In the genomic region with DNA sequence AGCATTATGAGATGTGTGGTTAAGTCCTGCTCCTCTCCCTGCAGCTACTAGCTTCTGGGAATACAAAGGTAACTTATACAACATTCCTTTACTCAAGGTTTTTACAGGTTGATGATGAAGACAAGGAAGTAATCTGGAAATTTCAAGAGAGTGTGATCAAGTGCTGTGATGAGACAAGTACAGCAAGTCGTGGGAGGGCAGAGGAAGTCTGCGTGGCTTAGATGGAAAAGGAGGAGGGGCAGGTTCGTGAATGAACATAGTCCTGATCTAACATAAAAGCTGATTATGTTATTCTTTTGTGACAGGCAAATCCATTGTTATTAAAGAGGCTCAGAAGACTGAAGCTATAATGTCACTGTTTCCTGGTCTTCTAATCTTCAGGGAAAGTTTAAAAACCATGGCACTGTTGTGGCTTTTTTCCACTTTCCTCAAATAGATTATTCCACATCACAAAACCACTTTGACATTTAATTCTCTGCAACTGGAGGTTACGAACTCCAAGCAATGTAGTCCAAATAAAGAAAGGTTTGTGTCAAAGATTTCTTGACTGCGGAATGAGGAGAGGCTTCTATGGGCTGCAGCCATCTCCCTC, we compare ENCODE assay signal across 27 cellular contexts.
DNase-seq lines count a peak whose midpoint lies in the region; ATAC-seq and TF ChIP-seq lines count a peak whose summit lies in the region.
"Had no signal": no experiment of that assay in that cellular context is flagged by ENCODE, and none has a peak within 500 bp of the region (broad histone marks: within the 10 kb centered on the region; RNA-seq: fewer than 3 reads in every experiment).

No MANE protein-coding gene starts in this region.

- H3K9me3 Mint-ChIP-seq in CD4-positive, alpha-beta T cell = no peaks in the 10 kb centered on the region
- H3K9me3 Mint-ChIP-seq: activated B cell treated with CpG ODN at 0.5 μM for 24 hours; activated CD4-positive, alpha-beta memory T cell treated with anti-CD3 and anti-CD28 coated beads, Interleukin-2, amount 10 ng/mL, durations not matched to agents 7 days and 5 days; central memory CD8-positive, alpha-beta T cell; natural killer cell treated with Interleukin-12 subunit alpha and Interleukin-12 subunit beta and Interleukin-15 and Interleukin-18, amount 100 ng/mL, for 72 hours; T-helper 2 cell treated with Interferon-gamma antibody and Interleukin-4, amounts not matched to agents 5 μg/mL and 100 μg/mL, for 36 hours had no signal

- no peak overlapping the region for H3K4me2 ChIP-seq in mammary epithelial cell (ENCODE audit: insufficient read depth, low read depth, low read length)
- H3K4me2 ChIP-seq: hepatocyte had no signal

- dilution Hi-C loops in mammary epithelial cell (cut with HindIII; ENCODE audit: low sequenced_read_pairs) = no loop called here

- CTCF ChIA-PET in mammary epithelial cell (lab: Charles Lee; ENCODE audit: low non-redundant PET) = no interaction called here
- CTCF ChIA-PET in CD4-positive, alpha-beta T cell (lab: Charles Lee) = no interaction called here

- H3K36me3 ChIP-seq in mammary epithelial cell (ENCODE audit: insufficient read depth, low read length) (no peaks in the 10 kb centered on the region), breast epithelium (no peaks in the 10 kb centered on the region), muscle layer of duodenum (ENCODE audit: control insufficient read depth in 1 of 2, insufficient read depth in 2 of 2, low read length in 2 of 2) (no peaks in the 10 kb centered on the region)

- DNase-seq in mammary epithelial cell (no peak), breast epithelium (ENCODE audit: low spot score in 2 of 2) (no peak), fibroblast of the aortic adventitia (ENCODE audit: low read depth) (peak; percentile 41), KBM-7 (no peak), NCI-H187 (lab: John Stamatoyannopoulos, UW) (no peak)
- no peak for DNase-seq in stimulated activated CD4-positive, alpha-beta T cell treated with anti-CD3 and anti-CD28 coated beads, Interleukin-2, amount 100 ng/mL, for 24 hours
- no peak for DNase-seq in CD4-positive, alpha-beta T cell
- DNase-seq: activated B cell treated with CpG ODN at 0.5 μM for 24 hours; activated CD4-positive, alpha-beta memory T cell treated with anti-CD3 and anti-CD28 coated beads, Interleukin-2, amount 10 ng/mL, durations not matched to agents 7 days and 5 days; activated naive CD4-positive, alpha-beta T cell; AML-193; amygdala; effector CD4-positive, alpha-beta T cell; mesenchymal stem cell; NCI-H1048; NCI-H2081; NCI-H510A treated with DMSO at 0.1 percent for 48 hours; RPMI8226; stimulated activated naive CD8-positive, alpha-beta T cell treated with anti-CD3 and anti-CD28 coated beads, Interleukin-15, Interleukin-2, amounts not matched to agents 100 U/mL and 50 U/mL, for 24 hours; trophoblast cell had no signal

- H3K27me3 Mint-ChIP-seq in CD4-positive, alpha-beta T cell = peaks cover 30% of the 10 kb centered on the region

- no peak overlapping the region for H3K27ac Mint-ChIP-seq in CD4-positive, alpha-beta T cell
- H3K27ac Mint-ChIP-seq: activated B cell treated with CpG ODN at 0.5 μM for 24 hours; activated CD4-positive, alpha-beta memory T cell treated with anti-CD3 and anti-CD28 coated beads, Interleukin-2, amount 10 ng/mL, durations not matched to agents 7 days and 5 days; natural killer cell treated with Interleukin-12 subunit alpha and Interleukin-12 subunit beta and Interleukin-15 and Interleukin-18, amount 100 ng/mL, for 72 hours; T-helper 2 cell treated with Interferon-gamma antibody and Interleukin-4, amounts not matched to agents 5 μg/mL and 100 μg/mL, for 36 hours had no signal

- no peak overlapping the region for H3K9ac ChIP-seq in mammary epithelial cell (ENCODE audit: insufficient read depth, low read length)

- H3K4me3 ChIP-seq in mammary epithelial cell (replicated peaks in 1 of 3; ENCODE audit: insufficient read depth in 1 of 3, low read depth in 2 of 3, low read length in 3 of 3) = no peak overlapping the region
- H3K4me3 ChIP-seq in breast epithelium = no peak overlapping the region
- H3K4me3 ChIP-seq in fibroblast of the aortic adventitia (ENCODE audit: low read depth, low read length) = no peak overlapping the region
- H3K4me3 ChIP-seq in muscle layer of duodenum (ENCODE audit: low read depth in 1 of 2, low read length in 2 of 2) = no peak overlapping the region
- H3K4me3 ChIP-seq: hepatocyte had no signal

- TF ChIP-seq POLR2A in breast epithelium (IDR thresholded peaks at IDR 0.05) = no peak

- POLR2A ChIA-PET in CD4-positive, alpha-beta T cell (lab: Charles Lee) = no interaction called here

- H3K27ac ChIP-seq in mammary epithelial cell (ENCODE audit: insufficient read depth, low read depth, low read length) (no peak overlapping the region), breast epithelium (no peak overlapping the region), muscle layer of duodenum (ENCODE audit: low read length) (peak overlapping the region; percentile 14)
- H3K27ac ChIP-seq in CD4-positive, alpha-beta T cell (ENCODE audit: low read depth, low read length) = no peak overlapping the region
- H3K27ac ChIP-seq: 22Rv1, hepatocyte had no signal

- H2AFZ ChIP-seq in mammary epithelial cell (ENCODE audit: low read depth, low read length) = peak overlapping the region; percentile 38
- H2AFZ ChIP-seq: hepatocyte had no signal

- in situ Hi-C loops in mammary epithelial cell (cut with MboI; ENCODE audit: low sequenced_read_pairs in 2 of 2) (no loop called here), KBM-7 (cut with MboI; ENCODE audit: low pct_unique_long_range_greater_than_20kb, low sequenced_read_pairs) (no loop called here)

- H3K4me1 Mint-ChIP-seq in CD4-positive, alpha-beta T cell (ENCODE audit: low read depth) = no peaks in the 10 kb centered on the region
- H3K4me1 Mint-ChIP-seq: activated B cell treated with CpG ODN at 0.5 μM for 24 hours; activated CD4-positive, alpha-beta memory T cell treated with anti-CD3 and anti-CD28 coated beads, Interleukin-2, amount 10 ng/mL, durations not matched to agents 7 days and 5 days; central memory CD8-positive, alpha-beta T cell had no signal

- no TSS peak for BruUV-seq in mammary epithelial cell (replicated peaks; lab: Mats Ljungman, UMichigan)

- H3K9me3 ChIP-seq in mammary epithelial cell (replicated peaks; ENCODE audit: insufficient read depth, low read length) = no peaks in the 10 kb centered on the region
- H3K9me3 ChIP-seq in breast epithelium = no peaks in the 10 kb centered on the region
- no peaks in the 10 kb centered on the region for H3K9me3 ChIP-seq in muscle layer of duodenum (ENCODE audit: control insufficient read depth in 1 of 2, low read length in 2 of 2)
- H3K9me3 ChIP-seq in CD4-positive, alpha-beta T cell (ENCODE audit: control insufficient read depth, low read length) = no peaks in the 10 kb centered on the region

- H3K4me1 ChIP-seq in mammary epithelial cell (ENCODE audit: insufficient read depth, low read length) = peaks cover 13% of the 10 kb centered on the region
- H3K4me1 ChIP-seq in breast epithelium = no peaks in the 10 kb centered on the region
- peaks cover 0 to 15% of the 10 kb centered on the region in 2 donors for H3K4me1 ChIP-seq in muscle layer of duodenum (ENCODE audit: control insufficient read depth in 1 of 2, insufficient read depth in 2 of 2, low read length in 2 of 2)

- H3K27me3 ChIP-seq in mammary epithelial cell (ENCODE audit: insufficient read depth, low read length) = no peaks in the 10 kb centered on the region
- no peaks in the 10 kb centered on the region for H3K27me3 ChIP-seq in breast epithelium
- no peaks in the 10 kb centered on the region for H3K27me3 ChIP-seq in muscle layer of duodenum (ENCODE audit: low read depth, low read length)
- no peaks in the 10 kb centered on the region for H3K27me3 ChIP-seq in CD4-positive, alpha-beta T cell (ENCODE audit: control insufficient read depth, insufficient read depth, low read length)

- no peak for TF ChIP-seq CTCF in mammary epithelial cell (conservative IDR thresholded peaks at IDR 0.05 in 1 of 2, IDR thresholded peaks at IDR 0.05 in 1 of 2; ENCODE audit: extremely low read depth in 1 of 2, insufficient read depth in 1 of 2, low read depth in 1 of 2, low read length in 2 of 2)
- no peak for TF ChIP-seq CTCF in breast epithelium (IDR thresholded peaks at IDR 0.05)
- no peak for TF ChIP-seq CTCF in fibroblast of the aortic adventitia (IDR thresholded peaks at IDR 0.05; ENCODE audit: insufficient read depth, low read length)
- no peak for TF ChIP-seq CTCF in CD4-positive, alpha-beta T cell (IDR thresholded peaks at IDR 0.05)

- H4K20me1 ChIP-seq in mammary epithelial cell (ENCODE audit: insufficient read depth, low read length) = no peaks in the 10 kb centered on the region

- 53% methylated on average over 5 of the region's 5 CpGs for WGBS in mammary epithelial cell (ENCODE audit: low coverage, missing lambda C conversion rate)

- H3K4me3 Mint-ChIP-seq in CD4-positive, alpha-beta T cell = no peak overlapping the region
- H3K4me3 Mint-ChIP-seq: activated B cell treated with CpG ODN at 0.5 μM for 24 hours; activated CD4-positive, alpha-beta memory T cell treated with anti-CD3 and anti-CD28 coated beads, Interleukin-2, amount 10 ng/mL, durations not matched to agents 7 days and 5 days; central memory CD8-positive, alpha-beta T cell; natural killer cell treated with Interleukin-12 subunit alpha and Interleukin-12 subunit beta and Interleukin-15 and Interleukin-18, amount 100 ng/mL, for 72 hours; T-helper 2 cell treated with Interferon-gamma antibody and Interleukin-4, amounts not matched to agents 5 μg/mL and 100 μg/mL, for 36 hours had no signal

- ATAC-seq in CD4-positive, alpha-beta T cell (ENCODE audit: poor library complexity) = no peak
- ATAC-seq: natural killer cell treated with Interleukin-12 subunit alpha and Interleukin-12 subunit beta and Interleukin-15 and Interleukin-18, amount 100 ng/mL, for 72 hours; SK-N-SH treated with all-trans-retinoic acid at 6 μM for 48 hours; stimulated activated naive CD8-positive, alpha-beta T cell treated with anti-CD3 and anti-CD28 coated beads, Interleukin-15, Interleukin-2, amounts not matched to agents 100 U/mL and 50 U/mL, for 24 hours had no signal

- H3K36me3 Mint-ChIP-seq in CD4-positive, alpha-beta T cell (ENCODE audit: low read depth) = no peaks in the 10 kb centered on the region
- H3K36me3 Mint-ChIP-seq: natural killer cell treated with Interleukin-12 subunit alpha and Interleukin-12 subunit beta and Interleukin-15 and Interleukin-18, amount 100 ng/mL, for 72 hours had no signal

- no peaks in the 10 kb centered on the region for H3K79me2 ChIP-seq in mammary epithelial cell (ENCODE audit: insufficient read depth, low read length)
- H3K79me2 ChIP-seq: hepatocyte had no signal

- intact Hi-C loops in mammary epithelial cell (cut with micrococcal nuclease) (no loop called here), breast epithelium (cut with DNase I; ENCODE audit: low total_unique reads) (no loop called here)
- intact Hi-C loops in CD4-positive, alpha-beta T cell (cut with DNase I, micrococcal nuclease) = no loop called here
